In the genomic region with DNA sequence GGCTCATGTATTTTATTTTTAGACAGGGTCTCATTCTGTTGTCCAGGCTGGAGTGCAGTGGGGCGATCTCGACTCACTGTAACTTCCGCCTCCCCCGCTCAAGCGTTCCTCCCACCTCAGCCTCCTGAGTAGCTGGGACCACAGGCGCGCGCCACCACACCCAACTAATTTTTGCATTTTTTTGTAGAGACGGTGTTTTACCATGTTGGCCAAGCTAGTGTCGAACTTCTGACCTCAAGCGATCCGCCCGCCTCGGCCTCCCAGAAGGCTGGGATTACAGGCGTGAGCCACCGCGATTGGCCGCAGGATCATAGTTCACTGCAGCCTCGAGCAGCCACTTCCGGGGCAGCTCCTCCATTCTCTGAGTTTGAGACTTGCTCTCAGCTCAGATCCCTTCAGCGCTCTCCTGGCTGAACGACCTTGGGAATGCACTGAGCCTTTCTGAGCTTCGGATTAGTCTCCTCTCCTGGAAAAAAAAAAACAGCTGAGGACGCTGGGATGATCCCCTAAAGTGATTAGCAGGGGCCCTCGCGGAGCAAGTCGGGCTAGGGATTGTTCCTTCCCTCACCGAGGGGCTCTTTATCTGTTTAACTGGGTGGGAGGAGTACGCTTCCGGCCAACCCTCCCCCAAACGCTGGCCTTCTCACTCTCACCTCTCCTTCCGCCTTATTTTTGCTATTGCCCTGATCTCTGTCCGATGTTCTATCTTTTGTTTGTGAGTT, we compare ENCODE assay signal across 9 cellular contexts. TPM values are rescaled to one million over a fixed set of nuclear protein-coding genes. Genes with fewer than 3 reads are reported as not detected.
DNase-seq lines count a peak whose midpoint lies in the region; ATAC-seq and TF ChIP-seq lines count a peak whose summit lies in the region.
"Had no signal": no experiment of that assay in that cellular context is flagged by ENCODE, and none has a peak within 500 bp of the region (broad histone marks: within the 10 kb centered on the region; RNA-seq: fewer than 3 reads in every experiment).

No MANE protein-coding gene starts in this region.

- no peaks in the 10 kb centered on the region for H3K27me3 Mint-ChIP-seq in activated T-cell treated with anti-CD3 and anti-CD28 coated beads, Interleukin-2, amount 50 U/mL, for 4 hours (ENCODE audit: low read depth)
- no peaks in the 10 kb centered on the region for H3K27me3 Mint-ChIP-seq in activated B cell treated with CpG ODN at 0.5 μM for 24 hours

- ATAC-seq in activated T-cell treated with anti-CD3 and anti-CD28 coated beads, Interleukin-2, amount 50 U/mL, for 4 hours: no peak
- ATAC-seq in activated B cell treated with CpG ODN at 0.5 μM for 24 hours (ENCODE audit: low read depth) (no peak), GM21619 (IDR thresholded peaks at IDR 0.05; ENCODE audit: unreplicated experiment) (no peak), HG03354 (IDR thresholded peaks at IDR 0.05; ENCODE audit: poor library complexity, severe bottlenecking, unreplicated experiment) (no peak)

- TF ChIP-seq POLR2A in testis (IDR thresholded peaks at IDR 0.05): no peak

- CTCF ChIA-PET in activated B cell treated with CpG ODN at 0.5 μM for 24 hours (lab: Charles Lee): no interaction called here

- H3K36me3 ChIP-seq in testis (ENCODE audit: low read depth, missing control alignments): no peaks in the 10 kb centered on the region

- no peak overlapping the region for H3K27ac Mint-ChIP-seq in activated B cell treated with CpG ODN at 0.5 μM for 24 hours

- H3K27me3 ChIP-seq in testis: no peaks in the 10 kb centered on the region

- H3K4me1 Mint-ChIP-seq in activated T-cell treated with anti-CD3 and anti-CD28 coated beads, Interleukin-2, amount 50 U/mL, for 4 hours (ENCODE audit: low read depth): peaks cover 14% of the 10 kb centered on the region
- peaks cover 27% of the 10 kb centered on the region for H3K4me1 Mint-ChIP-seq in activated B cell treated with CpG ODN at 0.5 μM for 24 hours

- 18 to 25% methylated on average over 33 of the region's 33 CpGs for WGBS in testis, 2 donors

- DNase-seq in activated T-cell treated with anti-CD3 and anti-CD28 coated beads, Interleukin-2, amount 50 U/mL, for 4 hours: no peak
- DNase-seq in activated T-cell treated with anti-CD3 and anti-CD28 coated beads for 4 hours (no peak), activated B cell treated with CpG ODN at 0.5 μM for 24 hours (no peak), testis (peak; percentile 64), retina (no peak)

- H3K9me3 ChIP-seq in iPS-18c (ENCODE audit: control insufficient read depth, insufficient read depth, low read length): peaks cover 2% of the 10 kb centered on the region
- no peaks in the 10 kb centered on the region for H3K9me3 ChIP-seq in testis

- POLR2A ChIA-PET in activated B cell treated with CpG ODN at 0.5 μM for 24 hours (lab: Charles Lee): interaction anchor here (0.5 to 1.5 kb wide), 12 partner anchors 10 to 204 kb away, joined by 3 to 10 read pairs (median 4); a partner anchor contains a TSS

- H3K4me3 Mint-ChIP-seq in activated T-cell treated with anti-CD3 and anti-CD28 coated beads, Interleukin-2, amount 50 U/mL, for 4 hours: peak overlapping the region; percentile 79
- H3K4me3 Mint-ChIP-seq in activated B cell treated with CpG ODN at 0.5 μM for 24 hours: peak overlapping the region; percentile 84

- H3K9me3 Mint-ChIP-seq in activated T-cell treated with anti-CD3 and anti-CD28 coated beads, Interleukin-2, amount 50 U/mL, for 4 hours: no peaks in the 10 kb centered on the region
- H3K9me3 Mint-ChIP-seq in activated B cell treated with CpG ODN at 0.5 μM for 24 hours: no peaks in the 10 kb centered on the region

- H3K4me1 ChIP-seq in testis: peaks cover 31% of the 10 kb centered on the region

- intact Hi-C loops in activated B cell treated with CpG ODN at 0.5 μM for 24 hours (cut with micrococcal nuclease) (no loop called here), testis (cut with DNase I; ENCODE audit: low total_unique reads) (no loop called here)

- H3K4me3 ChIP-seq in iPS-18c (ENCODE audit: insufficient read depth, low read depth, low read length) (peak overlapping the region; percentile 96), testis (peak overlapping the region; percentile 76 to 77)

- H3K27ac ChIP-seq in testis: peak overlapping the region; percentile 34 to 89

- H3K36me3 Mint-ChIP-seq in activated T-cell treated with anti-CD3 and anti-CD28 coated beads, Interleukin-2, amount 50 U/mL, for 4 hours (ENCODE audit: insufficient read depth): no peaks in the 10 kb centered on the region
- H3K36me3 Mint-ChIP-seq in activated B cell treated with CpG ODN at 0.5 μM for 24 hours (ENCODE audit: low read depth): no peaks in the 10 kb centered on the region

- no peak for TF ChIP-seq CTCF in activated B cell treated with CpG ODN at 0.5 μM for 24 hours (IDR thresholded peaks at IDR 0.05)
- no peak for TF ChIP-seq CTCF in testis (IDR thresholded peaks at IDR 0.05)

RNA-seq across cellular contexts. Expression of a gene that starts 1.1 kb away (rescaled TPM):
- total RNA-seq in activated T-cell treated with anti-CD3 and anti-CD28 coated beads, Interleukin-2, amount 50 U/mL, for 4 hours: 10 to 100 TPM; 53.1 to 79.1 (median 66.0) TPM
- total RNA-seq in activated B cell treated with CpG ODN at 0.5 μM for 24 hours: 3.8 and 4.3 TPM in 2 replicates
- total RNA-seq in testis: 100 to 1,000 TPM in 1 of 2 donors, 10 to 100 TPM in 1; 76.4 to 146 TPM
- polyA plus RNA-seq in testis (ENCODE audit: insufficient read depth, low read depth, low replicate concordance): 119 TPM

RNA-seq across cellular contexts. Expression of a gene that starts 12.2 kb away (rescaled TPM):
- total RNA-seq in activated T-cell treated with anti-CD3 and anti-CD28 coated beads, Interleukin-2, amount 50 U/mL, for 4 hours: 10 to 100 TPM; 17.4 to 24.9 (median 22.6) TPM
- total RNA-seq in activated B cell treated with CpG ODN at 0.5 μM for 24 hours: 2.4 and 2.7 TPM in 2 replicates
- 1 to 10 TPM; 6.4 to 7.1 TPM for total RNA-seq in testis
- 6.2 TPM for polyA plus RNA-seq in testis (ENCODE audit: insufficient read depth, low read depth, low replicate concordance)

RNA-seq across cellular contexts. Expression of a gene that starts 17.3 kb away (rescaled TPM):
- total RNA-seq in activated T-cell treated with anti-CD3 and anti-CD28 coated beads, Interleukin-2, amount 50 U/mL, for 4 hours: under 1 TPM in 2 of 3 donors, not detected in 1; 0.11 TPM
- 1.3 and 1.7 TPM in 2 replicates for total RNA-seq in activated B cell treated with CpG ODN at 0.5 μM for 24 hours
- total RNA-seq in testis: 1 to 10 TPM; 1.7 TPM
- 0.86 TPM for polyA plus RNA-seq in testis (ENCODE audit: insufficient read depth, low read depth, low replicate concordance)
- total RNA-seq: subcutaneous adipose tissue had no signal

RNA-seq across cellular contexts. Expression of a gene that starts 31.4 kb away (rescaled TPM):
- total RNA-seq in activated T-cell treated with anti-CD3 and anti-CD28 coated beads, Interleukin-2, amount 50 U/mL, for 4 hours: not detected
- total RNA-seq in activated B cell treated with CpG ODN at 0.5 μM for 24 hours: not detected in 2 replicates
- under 1 TPM; 0.37 to 0.39 TPM for total RNA-seq in testis
- polyA plus RNA-seq in testis (ENCODE audit: insufficient read depth, low read depth, low replicate concordance): 0.34 TPM

RNA-seq across cellular contexts. Expression of a gene that starts 36.6 kb away (rescaled TPM):
- total RNA-seq in activated T-cell treated with anti-CD3 and anti-CD28 coated beads, Interleukin-2, amount 50 U/mL, for 4 hours: under 1 TPM; 0.18 to 0.30 (median 0.22) TPM
- total RNA-seq in activated B cell treated with CpG ODN at 0.5 μM for 24 hours: not detected in 2 replicates
- total RNA-seq in testis: under 1 TPM; 0.55 to 0.74 TPM
- polyA plus RNA-seq in testis (ENCODE audit: insufficient read depth, low read depth, low replicate concordance): 0.70 TPM
- total RNA-seq: subcutaneous adipose tissue had no signal

Comparison
In these comparisons a context has a peak if more than half of its experiments do, and no peak if none do; other contexts are left out.
1. RNA of a gene that starts 1.1 kb away (total RNA-seq): 76.4 to 146 TPM in testis and 53.1 to 79.1 TPM in activated T-cell treated with anti-CD3 and anti-CD28 coated beads, Interleukin-2, amount 50 U/mL, for 4 hours; 3.8 to 4.3 TPM in activated B cell treated with CpG ODN at 0.5 μM for 24 hours; every median in the first group is over 10 times any median in the second.